15 cellular contexts compared by ENCODE assay signal in genomic region chr19:40381321-40381720, GRCh38. TPM values are rescaled to one million over a fixed set of nuclear protein-coding genes. Genes with fewer than 3 reads are reported as not detected.
A peak's percentile ranks its signal among the peaks of the same experiment; 100 is the strongest.
DNase-seq lines count a peak whose midpoint lies in the region; ATAC-seq and TF ChIP-seq lines count a peak whose summit lies in the region.
"Had no signal": no experiment of that assay in that cellular context is flagged by ENCODE, and none has a peak within 500 bp of the region (broad histone marks: within the 10 kb centered on the region; RNA-seq: fewer than 3 reads in every experiment).

No MANE protein-coding gene starts in this region.

- no peak for TF ChIP-seq RAD21 in SK-N-SH (IDR thresholded peaks at IDR 0.05; ENCODE audit: low read length)

- H3K9me3 ChIP-seq in SK-N-SH (no peaks in the 10 kb centered on the region), Peyer's patch (no peaks in the 10 kb centered on the region), upper lobe of left lung (no peaks in the 10 kb centered on the region)
- H3K9me3 ChIP-seq: breast epithelium, prostate gland, spleen had no signal

- TF ChIP-seq CTCF in AG04449 (IDR thresholded peaks at IDR 0.05; ENCODE audit: insufficient read depth, low read length, missing control alignments): peak; percentile 1
- TF ChIP-seq CTCF in SK-N-SH (IDR thresholded peaks at IDR 0.05): no peak
- TF ChIP-seq CTCF in fibroblast of pulmonary artery (IDR thresholded peaks at IDR 0.05; ENCODE audit: low read length, missing control alignments): peak; percentile 12
- no peak for TF ChIP-seq CTCF in Peyer's patch (IDR thresholded peaks at IDR 0.05)
- no peak for TF ChIP-seq CTCF in upper lobe of left lung (IDR thresholded peaks at IDR 0.05)

- no peaks in the 10 kb centered on the region for H4K20me1 ChIP-seq in SK-N-SH (ENCODE audit: insufficient read depth)

- DNase-seq in AG04449 (ENCODE audit: low read depth, low spot score): no peak
- DNase-seq in SK-N-SH: peak; percentile 33
- DNase-seq in fibroblast of pulmonary artery (ENCODE audit: low read depth): no peak
- no peak for DNase-seq in Peyer's patch
- DNase-seq in activated CD4-positive, alpha-beta T cell treated with anti-CD3 and anti-CD28 coated beads, Interleukin-2, amount 50 U/mL, for 4 hours: no peak
- DNase-seq in upper lobe of left lung: no peak
- DNase-seq: activated CD4-positive, alpha-beta T cell treated with anti-CD3 and anti-CD28 coated beads for 48 hours; effector memory CD8-positive, alpha-beta T cell; NCI-H1436; NCI-H226; SHP77 treated with DMSO at 0.1 percent for 48 hours; spleen had no signal

- TF ChIP-seq EP300 in SK-N-SH (IDR thresholded peaks at IDR 0.05; ENCODE audit: borderline replicate concordance in 1 of 2, low read depth in 1 of 2, low read length in 1 of 2) (no peak), upper lobe of left lung (IDR thresholded peaks at IDR 0.05) (no peak)

- POLR2A ChIA-PET in AG04449 (lab: Yijun Ruan, JAX) (interaction anchor here (0.6 kb wide), 1 partner anchor 9 kb away, joined by 3 read pairs; no protein-coding TSS in a partner anchor), SK-N-SH (lab: Yijun Ruan, JAX) (interaction anchor here (1.3 kb wide), 1 partner anchor 16 kb away, joined by 3 read pairs; no protein-coding TSS in a partner anchor)

- H3K27ac ChIP-seq in SK-N-SH (ENCODE audit: low read depth in 2 of 2, low read length in 1 of 2) (no peak overlapping the region), Peyer's patch (no peak overlapping the region), upper lobe of left lung (no peak overlapping the region)
- H3K27ac ChIP-seq: breast epithelium, prostate gland, spleen had no signal

- no peaks in the 10 kb centered on the region for H3K79me2 ChIP-seq in SK-N-SH (ENCODE audit: insufficient read depth)

- H3K4me1 ChIP-seq in SK-N-SH (ENCODE audit: control insufficient read depth in 1 of 2, insufficient read depth in 2 of 2, low read depth in 1 of 2, low read length in 1 of 2) (no peaks in the 10 kb centered on the region), Peyer's patch (no peaks in the 10 kb centered on the region), upper lobe of left lung (no peaks in the 10 kb centered on the region)
- H3K4me1 ChIP-seq: breast epithelium, prostate gland, spleen had no signal

- ATAC-seq in upper lobe of left lung (ENCODE audit: low FRiP score in 2 of 2): no peak
- ATAC-seq: effector memory CD8-positive, alpha-beta T cell had no signal

- H3K9me2 ChIP-seq in SK-N-SH: no peaks in the 10 kb centered on the region

- H3K27me3 ChIP-seq in SK-N-SH (ENCODE audit: insufficient read depth): no peaks in the 10 kb centered on the region
- H3K27me3 ChIP-seq in Peyer's patch: no peaks in the 10 kb centered on the region
- no peaks in the 10 kb centered on the region for H3K27me3 ChIP-seq in upper lobe of left lung
- H3K27me3 ChIP-seq: breast epithelium, spleen had no signal

- TF ChIP-seq POLR2A in Peyer's patch (IDR thresholded peaks at IDR 0.05) (no peak), upper lobe of left lung (IDR thresholded peaks at IDR 0.05) (no peak)

- no peak overlapping the region for H3K4me2 ChIP-seq in SK-N-SH

- H3F3A ChIP-seq in SK-N-SH (replicated peaks; ENCODE audit: insufficient read depth): no peaks in the 10 kb centered on the region

- H3K36me3 ChIP-seq in SK-N-SH (replicated peaks in 1 of 2; ENCODE audit: control insufficient read depth in 1 of 2, insufficient read depth in 2 of 2, low read length in 1 of 2): peaks cover 0 to 19% of the 10 kb centered on the region in 2 experiments
- H3K36me3 ChIP-seq in Peyer's patch: peaks cover 0 to 27% (median 0%) of the 10 kb centered on the region in 3 donors
- peaks cover 4 to 37% (median 26%) of the 10 kb centered on the region in 4 donors for H3K36me3 ChIP-seq in upper lobe of left lung
- H3K36me3 ChIP-seq: breast epithelium had no signal

- CTCF ChIA-PET in AG04449 (lab: Yijun Ruan, JAX): interaction anchor here (1.1 to 1.2 kb wide), 2 partner anchors 10 to 13 kb away, joined by 3 read pairs; no protein-coding TSS in a partner anchor
- CTCF ChIA-PET in SK-N-SH (lab: Yijun Ruan, JAX): interaction anchor here (1.0 to 1.5 kb wide), 2 partner anchors 14 to 22 kb away, joined by 3 to 4 read pairs; no protein-coding TSS in a partner anchor

- WGBS in SK-N-SH (ENCODE audit: low lambda C conversion rate): 72% methylated on average over 3 of the region's 3 CpGs
- 87% methylated on average over 3 of the region's 3 CpGs; no CpG with 5 or more reads in 1 of the 2 donors for WGBS in upper lobe of left lung, 2 donors

- H3K9ac ChIP-seq in SK-N-SH: no peak overlapping the region

- H3K4me3 ChIP-seq in AG04449 (ENCODE audit: low read depth, low read length) (no peak overlapping the region), SK-N-SH (ENCODE audit: low read depth in 2 of 2, low read length in 1 of 2) (no peak overlapping the region), fibroblast of pulmonary artery (replicated peaks; ENCODE audit: low read depth, low read length) (no peak overlapping the region), Peyer's patch (no peak overlapping the region), upper lobe of left lung (no peak overlapping the region)
- H3K4me3 ChIP-seq: breast epithelium, prostate gland, spleen had no signal

- H2AFZ ChIP-seq in SK-N-SH (ENCODE audit: low read depth): no peak overlapping the region

TF ChIP-seq in SK-N-SH, 30 proteins besides CTCF, POLR2A, EP300 and RAD21:
- TF ChIP-seq FOSL2 (IDR thresholded peaks at IDR 0.05; ENCODE audit: borderline replicate concordance, low read depth) (no peak), JUND (IDR thresholded peaks at IDR 0.05) (no peak), SIN3A (IDR thresholded peaks at IDR 0.05; ENCODE audit: borderline replicate concordance, low read depth, low read length) (no peak), SMC3 (IDR thresholded peaks at IDR 0.05; ENCODE audit: low read depth, low read length) (no peak), MXI1 (IDR thresholded peaks at IDR 0.05; ENCODE audit: low read depth, low read length) (no peak), FOXM1 (IDR thresholded peaks at IDR 0.05; ENCODE audit: low read depth) (no peak), FOXJ3 (CRISPR knock-in tag; IDR thresholded peaks at IDR 0.05) (no peak), NFIC (IDR thresholded peaks at IDR 0.05; ENCODE audit: borderline replicate concordance) (no peak), EZH2phosphoT487 (IDR thresholded peaks at IDR 0.05; ENCODE audit: borderline replicate concordance, low read depth) (no peak)
- TF ChIP-seq, protein P1, sequence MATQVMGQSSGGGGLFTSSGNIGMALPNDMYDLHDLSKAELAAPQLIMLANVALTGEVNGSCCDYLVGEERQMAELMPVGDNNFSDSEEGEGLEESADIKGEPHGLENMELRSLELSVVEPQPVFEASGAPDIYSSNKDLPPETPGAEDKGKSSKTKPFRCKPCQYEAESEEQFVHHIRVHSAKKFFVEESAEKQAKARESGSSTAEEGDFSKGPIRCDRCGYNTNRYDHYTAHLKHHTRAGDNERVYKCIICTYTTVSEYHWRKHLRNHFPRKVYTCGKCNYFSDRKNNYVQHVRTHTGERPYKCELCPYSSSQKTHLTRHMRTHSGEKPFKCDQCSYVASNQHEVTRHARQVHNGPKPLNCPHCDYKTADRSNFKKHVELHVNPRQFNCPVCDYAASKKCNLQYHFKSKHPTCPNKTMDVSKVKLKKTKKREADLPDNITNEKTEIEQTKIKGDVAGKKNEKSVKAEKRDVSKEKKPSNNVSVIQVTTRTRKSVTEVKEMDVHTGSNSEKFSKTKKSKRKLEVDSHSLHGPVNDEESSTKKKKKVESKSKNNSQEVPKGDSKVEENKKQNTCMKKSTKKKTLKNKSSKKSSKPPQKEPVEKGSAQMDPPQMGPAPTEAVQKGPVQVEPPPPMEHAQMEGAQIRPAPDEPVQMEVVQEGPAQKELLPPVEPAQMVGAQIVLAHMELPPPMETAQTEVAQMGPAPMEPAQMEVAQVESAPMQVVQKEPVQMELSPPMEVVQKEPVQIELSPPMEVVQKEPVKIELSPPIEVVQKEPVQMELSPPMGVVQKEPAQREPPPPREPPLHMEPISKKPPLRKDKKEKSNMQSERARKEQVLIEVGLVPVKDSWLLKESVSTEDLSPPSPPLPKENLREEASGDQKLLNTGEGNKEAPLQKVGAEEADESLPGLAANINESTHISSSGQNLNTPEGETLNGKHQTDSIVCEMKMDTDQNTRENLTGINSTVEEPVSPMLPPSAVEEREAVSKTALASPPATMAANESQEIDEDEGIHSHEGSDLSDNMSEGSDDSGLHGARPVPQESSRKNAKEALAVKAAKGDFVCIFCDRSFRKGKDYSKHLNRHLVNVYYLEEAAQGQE (IDR thresholded peaks at IDR 0.05; ENCODE audit: low read depth, low read length): no peak

RNA-seq across cellular contexts. Expression of gene HIPK4, which starts 8.7 kb away (rescaled TPM):
- 0.13 and 0.23 TPM in 2 replicates for polyA plus RNA-seq in SK-N-SH (2012; rRNA removed)
- 0.01 and 0.09 TPM in 2 replicates for polyA plus RNA-seq in SK-N-SH (2012; cell fraction: cytosol; rRNA removed)
- 0.43 and 0.52 TPM in 2 replicates for polyA plus RNA-seq in SK-N-SH (2012; cell fraction: nucleus; rRNA removed)
- total RNA-seq in Peyer's patch (not detected), upper lobe of left lung (1 to 10 TPM in 1 of 6 donors, under 1 TPM in 4, not detected in 1; 0.17 to 1.0 (median 0.46) TPM)
- total RNA-seq: frontal cortex had no signal

RNA-seq across cellular contexts. Expression of gene PRX, which starts 31.9 kb away (rescaled TPM):
- 2.2 TPM in 2 replicates for polyA plus RNA-seq in SK-N-SH (2012; rRNA removed)
- 1.0 and 1.5 TPM in 2 replicates for polyA plus RNA-seq in SK-N-SH (2012; cell fraction: cytosol; rRNA removed)
- polyA plus RNA-seq in SK-N-SH (2012; cell fraction: nucleus; rRNA removed): 2.9 and 4.3 TPM in 2 replicates
- total RNA-seq in Peyer's patch (1 to 10 TPM; 1.4 to 7.4 (median 3.0) TPM), upper lobe of left lung (100 to 1,000 TPM in 1 of 6 donors, 10 to 100 TPM in 5; 30.1 to 146 (median 51.5) TPM)

RNA-seq across cellular contexts. Expression of gene PLD3, which starts 32.8 kb away (rescaled TPM):
- polyA plus RNA-seq in SK-N-SH (2012; rRNA removed): 449 and 511 TPM in 2 replicates
- polyA plus RNA-seq in SK-N-SH (2012; cell fraction: cytosol; rRNA removed): 156 and 261 TPM in 2 replicates
- polyA plus RNA-seq in SK-N-SH (2012; cell fraction: nucleus; rRNA removed): 418 and 461 TPM in 2 replicates
- total RNA-seq in Peyer's patch (100 to 1,000 TPM in 3 of 4 donors, 10 to 100 TPM in 1; 61.9 to 210 (median 162) TPM), upper lobe of left lung (100 to 1,000 TPM; 257 to 710 (median 470) TPM)

RNA-seq across cellular contexts. Expression of gene C19orf47, which starts 33.1 kb away (rescaled TPM):
- 13.9 and 17.2 TPM in 2 replicates for polyA plus RNA-seq in SK-N-SH (2012; rRNA removed)
- 7.8 and 9.6 TPM in 2 replicates for polyA plus RNA-seq in SK-N-SH (2012; cell fraction: cytosol; rRNA removed)
- polyA plus RNA-seq in SK-N-SH (2012; cell fraction: nucleus; rRNA removed): 21.0 and 30.8 TPM in 2 replicates
- total RNA-seq in Peyer's patch (10 to 100 TPM in 2 of 4 donors, 1 to 10 TPM in 2; 5.8 to 11.3 (median 9.9) TPM), upper lobe of left lung (10 to 100 TPM; 12.6 to 59.7 (median 16.4) TPM)

RNA-seq across cellular contexts. Expression of gene SERTAD1, which starts 44.5 kb away (rescaled TPM):
- 7.1 and 10.4 TPM in 2 replicates for polyA plus RNA-seq in SK-N-SH (2012; rRNA removed)
- 6.5 and 7.6 TPM in 2 replicates for polyA plus RNA-seq in SK-N-SH (2012; cell fraction: cytosol; rRNA removed)
- 8.4 and 10.2 TPM in 2 replicates for polyA plus RNA-seq in SK-N-SH (2012; cell fraction: nucleus; rRNA removed)
- total RNA-seq in Peyer's patch: 10 to 100 TPM in 2 of 4 donors, 1 to 10 TPM in 2; 4.1 to 18.2 (median 11.6) TPM
- total RNA-seq in upper lobe of left lung: 10 to 100 TPM in 4 of 6 donors, 1 to 10 TPM in 2; 2.1 to 37.5 (median 18.4) TPM

Comparison
In these comparisons a context has a peak if more than half of its experiments do, and no peak if none do; other contexts are left out.
1. CTCF ChIP-seq: peak in AG04449 (single experiment) and fibroblast of pulmonary artery (single experiment); none in SK-N-SH (single experiment), Peyer's patch (0 of 6) and upper lobe of left lung (0 of 6).